In genomic region chr14:20332946-20333782, GRCh38 we compare ENCODE assay signal across 8 cellular contexts. TPM values are rescaled to one million over a fixed set of nuclear protein-coding genes. Genes with fewer than 3 reads are reported as not detected.
DNase-seq lines count a peak whose midpoint lies in the region; ATAC-seq and TF ChIP-seq lines count a peak whose summit lies in the region.

CCNB1IP1 (minus strand) TSS chr14:20333279; CDS start chr14:20316523, 16,756 bp downstream.

- H3K9me3 ChIP-seq in CD4-positive, alpha-beta memory T cell (ENCODE audit: control insufficient read depth in 1 of 2, low read length in 2 of 2): no peaks in the 10 kb centered on the region

- intact Hi-C loops in CD4-positive, alpha-beta memory T cell (cut with micrococcal nuclease): loop anchor here (1.0 to 2.0 kb wide), 3 partner anchors 10 to 280 kb away; partner anchors contain the start of genes PARP2 and PIP4P1
- intact Hi-C loops in activated CD4-positive, alpha-beta T cell treated with anti-CD3 and anti-CD28 coated beads, Interleukin-2, amount 10 ng/mL, durations not matched to agents 24 days and 14 days (cut with micrococcal nuclease): loop anchor here (1.0 to 2.0 kb wide), 3 partner anchors 10 to 276 kb away; partner anchors contain the start of gene PARP2
- intact Hi-C loops in dorsolateral prefrontal cortex (cut with DNase I): loop anchor here (1.0 to 10.0 kb wide), 2 partner anchors 10 to 522 kb away; partner anchors contain the start of gene PARP2 (in 1 of the 2)

- peak; percentile 73 to 84 (median 73) for DNase-seq in CD4-positive, alpha-beta memory T cell
- DNase-seq in GM19240 (ENCODE audit: insufficient read length, low spot score) (peak; percentile 61), NCI-H510A treated with DMSO at 0.1 percent for 48 hours (lab: John Stamatoyannopoulos, UW) (peak; percentile 90), dorsolateral prefrontal cortex (peak in 7 of 10 donors; percentile 37 to 69 (median 47)), left lobe of liver (ENCODE audit: low spot score) (peak; percentile 63)
- peak; percentile 89 for DNase-seq in activated CD4-positive, alpha-beta T cell treated with anti-CD3 and anti-CD28 coated beads, Interleukin-2, amount 10 ng/mL, durations not matched to agents 24 days and 14 days
- DNase-seq in stimulated activated CD4-positive, alpha-beta T cell treated with anti-CD3 and anti-CD28 coated beads, Interleukin-4, amount 100 ng/mL, for 24 hours: peak; percentile 62

- peak; percentile 99 for ATAC-seq in HG03442 (IDR thresholded peaks at IDR 0.05; ENCODE audit: unreplicated experiment)
- ATAC-seq in left lobe of liver: peak; percentile 88

- H3K4me1 Mint-ChIP-seq in CD4-positive, alpha-beta memory T cell: peaks cover 20 to 39% (median 23%) of the 10 kb centered on the region in 4 donors
- peaks cover 36% of the 10 kb centered on the region for H3K4me1 Mint-ChIP-seq in activated CD4-positive, alpha-beta T cell treated with anti-CD3 and anti-CD28 coated beads, Interleukin-2, amount 10 ng/mL, durations not matched to agents 24 days and 14 days

- CTCF ChIA-PET in CD4-positive, alpha-beta memory T cell (lab: Charles Lee; ENCODE audit: partially characterized antibody): interaction anchor here (0.6 to 10.7 kb wide), 9 partner anchors 8 to 358 kb away, joined by 3 to 354 read pairs (median 4); partner anchors contain the start of genes PARP2 and RNASE4

- H3K4me3 ChIP-seq in CD4-positive, alpha-beta memory T cell (ENCODE audit: low read length in 2 of 2): peak within 1 kb of the TSS; percentile 62 to 67
- peak within 1 kb of the TSS; percentile 44 to 87 (median 74) for H3K4me3 ChIP-seq in dorsolateral prefrontal cortex

- peak within 1 kb of the TSS; percentile 86 to 98 (median 98) for H3K27ac Mint-ChIP-seq in CD4-positive, alpha-beta memory T cell
- H3K27ac Mint-ChIP-seq in activated CD4-positive, alpha-beta T cell treated with anti-CD3 and anti-CD28 coated beads, Interleukin-2, amount 10 ng/mL, durations not matched to agents 24 days and 14 days: peak within 1 kb of the TSS; percentile 94

- no peaks in the 10 kb centered on the region for H3K36me3 ChIP-seq in CD4-positive, alpha-beta memory T cell (ENCODE audit: insufficient read depth, low read length)

- TF ChIP-seq CTCF in dorsolateral prefrontal cortex (IDR thresholded peaks at IDR 0.05 in 54 of 56, conservative IDR thresholded peaks at IDR 0.05 in 2 of 56; ENCODE audit: low read depth in 1 of 56, partially characterized antibody in 56 of 56): peak in 7 of 56 donors; percentile 3 to 23 (median 12)

- no peaks in the 10 kb centered on the region for H3K27me3 ChIP-seq in CD4-positive, alpha-beta memory T cell (ENCODE audit: insufficient read depth, low read length)
- H3K27me3 ChIP-seq in dorsolateral prefrontal cortex: no peaks in the 10 kb centered on the region

- no peaks in the 10 kb centered on the region for H3K9me3 Mint-ChIP-seq in CD4-positive, alpha-beta memory T cell
- no peaks in the 10 kb centered on the region for H3K9me3 Mint-ChIP-seq in activated CD4-positive, alpha-beta T cell treated with anti-CD3 and anti-CD28 coated beads, Interleukin-2, amount 10 ng/mL, durations not matched to agents 24 days and 14 days

- peak within 1 kb of the TSS; percentile 99 to 100 (median 99) for H3K4me3 Mint-ChIP-seq in CD4-positive, alpha-beta memory T cell
- peak within 1 kb of the TSS; percentile 99 for H3K4me3 Mint-ChIP-seq in activated CD4-positive, alpha-beta T cell treated with anti-CD3 and anti-CD28 coated beads, Interleukin-2, amount 10 ng/mL, durations not matched to agents 24 days and 14 days

- H3K4me1 ChIP-seq in CD4-positive, alpha-beta memory T cell (ENCODE audit: insufficient read depth, low read length): peaks cover 16% of the 10 kb centered on the region

- H3K36me3 Mint-ChIP-seq in CD4-positive, alpha-beta memory T cell: peaks cover 0 to 8% of the 10 kb centered on the region in 2 donors
- H3K36me3 Mint-ChIP-seq in activated CD4-positive, alpha-beta T cell treated with anti-CD3 and anti-CD28 coated beads, Interleukin-2, amount 10 ng/mL, durations not matched to agents 24 days and 14 days (ENCODE audit: low read depth): peaks cover 22% of the 10 kb centered on the region

- no peaks in the 10 kb centered on the region for H3K27me3 Mint-ChIP-seq in CD4-positive, alpha-beta memory T cell
- H3K27me3 Mint-ChIP-seq in activated CD4-positive, alpha-beta T cell treated with anti-CD3 and anti-CD28 coated beads, Interleukin-2, amount 10 ng/mL, durations not matched to agents 24 days and 14 days: peaks cover 5% of the 10 kb centered on the region

- POLR2A ChIA-PET in CD4-positive, alpha-beta memory T cell (lab: Charles Lee; ENCODE audit: partially characterized antibody): interaction anchor here (0.9 to 4.2 kb wide), 9 partner anchors 9 to 350 kb away, joined by 3 to 70 read pairs (median 6); partner anchors contain the start of genes PARP2, PIP4P1, RNASE4 and TEP1

- peak within 1 kb of the TSS; percentile 67 for H3K27ac ChIP-seq in CD4-positive, alpha-beta memory T cell (ENCODE audit: low read depth, low read length)
- H3K27ac ChIP-seq in dorsolateral prefrontal cortex: peak within 1 kb of the TSS; percentile 44 to 93 (median 83)

RNA-seq across cellular contexts. Expression of gene CCNB1IP1, which starts in this region (rescaled TPM):
- total RNA-seq in CD4-positive, alpha-beta memory T cell: 10 to 100 TPM; 21.2 to 24.3 TPM
- polyA plus RNA-seq in CD4-positive, alpha-beta memory T cell: 10 to 100 TPM; 10.6 to 11.5 TPM
- total RNA-seq in activated CD4-positive, alpha-beta T cell treated with anti-CD3 and anti-CD28 coated beads, Interleukin-2, amount 10 ng/mL, durations not matched to agents 24 days and 14 days: 60.5 and 61.8 TPM in 2 replicates
- 10 to 100 TPM; 23.9 to 53.0 (median 36.4) TPM for total RNA-seq in dorsolateral prefrontal cortex
- 30.5 TPM for total RNA-seq in left lobe of liver

Comparison
In these comparisons a context has a peak if more than half of its experiments do, and no peak if none do; other contexts are left out.
1. Peak in every context shown above with its lines: DNase-seq, ATAC-seq, H3K4me3 ChIP-seq and H3K27ac ChIP-seq.